23 cellular contexts compared by ENCODE assay signal in the genomic region with DNA sequence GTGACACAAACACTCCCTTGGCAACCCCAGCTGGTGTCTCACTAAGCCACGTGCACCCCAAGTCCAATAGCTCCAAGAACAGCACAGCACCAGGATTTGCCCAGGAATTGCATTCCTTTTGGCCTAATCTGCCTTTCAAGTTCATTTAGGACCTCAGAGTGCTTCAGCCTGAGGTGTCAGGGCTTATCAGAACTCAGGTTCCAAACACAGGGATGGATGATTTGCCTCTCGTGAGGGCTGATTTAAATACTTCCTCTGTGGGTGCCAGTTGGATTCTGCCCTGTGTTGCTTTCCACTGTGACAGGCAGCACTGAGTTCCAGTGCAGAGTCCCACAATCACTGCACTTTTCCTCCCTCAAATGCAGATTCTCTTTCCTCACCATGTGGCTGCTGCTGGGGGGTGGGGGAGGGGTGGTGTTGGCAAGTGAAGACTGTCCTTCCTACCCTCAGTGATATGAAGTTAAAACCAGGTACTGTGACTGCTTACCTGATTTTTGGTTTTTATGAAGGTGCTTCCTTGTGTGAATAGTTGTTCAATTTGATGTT.
"Had no signal": no experiment of that assay in that cellular context is flagged by ENCODE, and none has a peak within 500 bp of the region (broad histone marks: within the 10 kb centered on the region; RNA-seq: fewer than 3 reads in every experiment).

No MANE protein-coding gene starts in this region.

- DNase-seq: activated CD4-positive, alpha-beta T cell treated with anti-CD3 and anti-CD28 coated beads, Interleukin-2, amount 10 ng/mL, durations not matched to agents 7 days and 5 days; activated CD8-positive, alpha-beta memory T cell treated with anti-CD3 and anti-CD28 coated beads, Interleukin-2, amount 10 ng/mL, durations not matched to agents 7 days and 5 days; activated CD8-positive, alpha-beta T cell treated with anti-CD3 and anti-CD28 coated beads for 36 hours; activated gamma-delta T cell; activated naive CD4-positive, alpha-beta T cell treated with anti-CD3 and anti-CD28 coated beads, Interleukin-2, amount 50 U/mL, for 16 hours; activated naive CD8-positive, alpha-beta T cell treated with anti-CD3 and anti-CD28 coated beads, Interleukin-2, amount 50 U/mL, for 24 hours; activated T-cell treated with anti-CD3 and anti-CD28 coated beads for 4 hours; effector CD4-positive, alpha-beta T cell; erythroblast; foreskin melanocyte; immature natural killer cell; left ventricle myocardium superior; mucosa of descending colon; nephron progenitor cell; posterior cingulate gyrus; stimulated activated CD4-positive, alpha-beta T cell treated with anti-CD3 and anti-CD28 coated beads, Interleukin-2, amount 100 ng/mL, for 48 hours; stimulated activated CD8-positive, alpha-beta memory T cell treated with anti-CD3 and anti-CD28 coated beads, Interleukin-4, amount 100 ng/mL, for 48 hours; stimulated activated naive B cell treated with anti-CD40 and anti-IgM and Interleukin-4, amounts not matched to agents 10 μg/mL and 1 μg/mL and 100 μg/mL, for 72 hours; T1000; testis; trophoblast cell had no signal

- H3K36me3 ChIP-seq: vagina had no signal

- H3K9me3 ChIP-seq: mucosa of descending colon, testis, vagina had no signal

- H3K4me1 ChIP-seq: testis, vagina had no signal

- ATAC-seq: activated CD4-positive, CD25-positive, alpha-beta regulatory T cell treated with anti-CD3 and anti-CD28 coated beads, Interleukin-2, amount 50 U/mL, for 24 hours; activated CD8-positive, alpha-beta memory T cell treated with anti-CD3 and anti-CD28 coated beads, Interleukin-2, amount 10 ng/mL, durations not matched to agents 7 days and 5 days; activated CD8-positive, alpha-beta T cell treated with anti-CD3 and anti-CD28 coated beads for 36 hours; activated naive CD8-positive, alpha-beta T cell treated with anti-CD3 and anti-CD28 coated beads, Interleukin-2, amount 50 U/mL, for 24 hours; left ventricle myocardium superior; mucosa of descending colon; stimulated activated naive B cell treated with anti-CD40 and anti-IgM and Interleukin-4, amounts not matched to agents 10 μg/mL and 1 μg/mL and 100 μg/mL, for 72 hours had no signal

- H3K4me3 ChIP-seq: mucosa of descending colon, testis, vagina had no signal

- H3K27ac ChIP-seq: testis, vagina had no signal

- H3K27me3 ChIP-seq: testis, vagina had no signal
